ENCODE assay signal across 21 cellular contexts in genomic region chr11:77187105-77187750, GRCh38.
"Had no signal": no experiment of that assay in that cellular context is flagged by ENCODE, and none has a peak within 500 bp of the region (broad histone marks: within the 10 kb centered on the region; RNA-seq: fewer than 3 reads in every experiment).

No MANE protein-coding gene starts in this region.

- H3K9me3 ChIP-seq: esophagus squamous epithelium, lower lobe of right lung, neutrophil, pancreas, testis, upper lobe of right lung had no signal

- DNase-seq: activated CD4-positive, alpha-beta memory T cell treated with anti-CD3 and anti-CD28 coated beads, Interleukin-2, amount 10 ng/mL, durations not matched to agents 7 days and 5 days; activated CD4-positive, alpha-beta T cell treated with anti-CD3 and anti-CD28 coated beads for 36 hours; activated CD8-positive, alpha-beta memory T cell treated with anti-CD3 and anti-CD28 coated beads, Interleukin-2, amount 10 ng/mL, durations not matched to agents 7 days and 5 days; activated naive CD8-positive, alpha-beta T cell treated with anti-CD3 and anti-CD28 coated beads for 36 hours; amniotic stem cell; dermis blood vessel endothelial cell; effector memory CD4-positive, alpha-beta T cell; esophagus squamous epithelium; left cardiac atrium; natural killer cell; stimulated activated CD4-positive, alpha-beta T cell treated with anti-CD3 and anti-CD28 coated beads, Interleukin-4, amount 100 ng/mL, for 24 hours; T-helper 2 cell; testis; upper lobe of right lung had no signal

- ATAC-seq: activated CD4-positive, alpha-beta T cell treated with anti-CD3 and anti-CD28 coated beads for 36 hours; activated CD8-positive, alpha-beta memory T cell treated with anti-CD3 and anti-CD28 coated beads, Interleukin-2, amount 10 ng/mL, durations not matched to agents 7 days and 5 days; left cardiac atrium; lower lobe of right lung; natural killer cell; pancreas; sciatic nerve; stimulated activated memory B cell treated with anti-CD40 and anti-IgM and Interleukin-4, amounts not matched to agents 10 μg/mL and 1 μg/mL and 100 μg/mL, for 72 hours; upper lobe of right lung; WTC11 had no signal

- H3K4me3 Mint-ChIP-seq: activated CD4-positive, alpha-beta memory T cell treated with anti-CD3 and anti-CD28 coated beads, Interleukin-2, amount 10 ng/mL, durations not matched to agents 7 days and 5 days; activated CD4-positive, alpha-beta T cell treated with anti-CD3 and anti-CD28 coated beads for 36 hours; activated CD8-positive, alpha-beta memory T cell treated with anti-CD3 and anti-CD28 coated beads, Interleukin-2, amount 10 ng/mL, durations not matched to agents 7 days and 5 days; activated naive CD8-positive, alpha-beta T cell treated with anti-CD3 and anti-CD28 coated beads for 36 hours; natural killer cell; stimulated activated memory B cell treated with anti-CD40 and anti-IgM and Interleukin-4, amounts not matched to agents 10 μg/mL and 1 μg/mL and 100 μg/mL, for 72 hours; WTC11 had no signal

- H3K36me3 ChIP-seq: esophagus squamous epithelium, lower lobe of right lung, neutrophil, pancreas, upper lobe of right lung had no signal

- H3K4me3 ChIP-seq: esophagus squamous epithelium, lower lobe of right lung, pancreas, smooth muscle cell, testis, upper lobe of right lung had no signal

- H3K27me3 ChIP-seq: neutrophil, pancreas, testis, upper lobe of right lung had no signal

- H3K27ac Mint-ChIP-seq: activated CD4-positive, alpha-beta memory T cell treated with anti-CD3 and anti-CD28 coated beads, Interleukin-2, amount 10 ng/mL, durations not matched to agents 7 days and 5 days; activated CD4-positive, alpha-beta T cell treated with anti-CD3 and anti-CD28 coated beads for 36 hours; activated CD8-positive, alpha-beta memory T cell treated with anti-CD3 and anti-CD28 coated beads, Interleukin-2, amount 10 ng/mL, durations not matched to agents 7 days and 5 days; activated naive CD8-positive, alpha-beta T cell treated with anti-CD3 and anti-CD28 coated beads for 36 hours; natural killer cell; stimulated activated memory B cell treated with anti-CD40 and anti-IgM and Interleukin-4, amounts not matched to agents 10 μg/mL and 1 μg/mL and 100 μg/mL, for 72 hours; WTC11 had no signal

- H3K4me1 ChIP-seq: lower lobe of right lung, pancreas, testis had no signal

- H3K4me2 ChIP-seq: smooth muscle cell had no signal

- H3K27me3 Mint-ChIP-seq: activated CD4-positive, alpha-beta memory T cell treated with anti-CD3 and anti-CD28 coated beads, Interleukin-2, amount 10 ng/mL, durations not matched to agents 7 days and 5 days; activated CD4-positive, alpha-beta T cell treated with anti-CD3 and anti-CD28 coated beads for 36 hours; activated naive CD8-positive, alpha-beta T cell treated with anti-CD3 and anti-CD28 coated beads for 36 hours had no signal

- H3K27ac ChIP-seq: esophagus squamous epithelium, lower lobe of right lung, neutrophil, pancreas, testis, upper lobe of right lung had no signal

- H3K4me1 Mint-ChIP-seq: activated naive CD8-positive, alpha-beta T cell treated with anti-CD3 and anti-CD28 coated beads for 36 hours; natural killer cell; stimulated activated memory B cell treated with anti-CD40 and anti-IgM and Interleukin-4, amounts not matched to agents 10 μg/mL and 1 μg/mL and 100 μg/mL, for 72 hours had no signal

- H3K9me3 Mint-ChIP-seq: activated CD4-positive, alpha-beta memory T cell treated with anti-CD3 and anti-CD28 coated beads, Interleukin-2, amount 10 ng/mL, durations not matched to agents 7 days and 5 days; activated naive CD8-positive, alpha-beta T cell treated with anti-CD3 and anti-CD28 coated beads for 36 hours; natural killer cell; stimulated activated memory B cell treated with anti-CD40 and anti-IgM and Interleukin-4, amounts not matched to agents 10 μg/mL and 1 μg/mL and 100 μg/mL, for 72 hours; WTC11 had no signal

- H3K36me3 Mint-ChIP-seq: activated CD8-positive, alpha-beta memory T cell treated with anti-CD3 and anti-CD28 coated beads, Interleukin-2, amount 10 ng/mL, durations not matched to agents 7 days and 5 days; activated naive CD8-positive, alpha-beta T cell treated with anti-CD3 and anti-CD28 coated beads for 36 hours; natural killer cell; stimulated activated memory B cell treated with anti-CD40 and anti-IgM and Interleukin-4, amounts not matched to agents 10 μg/mL and 1 μg/mL and 100 μg/mL, for 72 hours; WTC11 had no signal
